Comparison of ENCODE assay signal across 8 cellular contexts in genomic region chr9:131678499-131679111, GRCh38.
DNase-seq lines count a peak whose midpoint lies in the region; ATAC-seq and TF ChIP-seq lines count a peak whose summit lies in the region.

No MANE protein-coding gene starts in this region.

- DNase-seq in 8988T (peak; percentile 78), fibroblast of lung (ENCODE audit: low read depth in 2 of 2) (peak; percentile 96 to 98), testis (peak; percentile 53)
- DNase-seq in activated T-cell treated with anti-CD3 and anti-CD28 coated beads, Interleukin-2, amount 50 U/mL, for 24 hours, result peak; percentile 80

- no peaks in the 10 kb centered on the region for H3K27me3 ChIP-seq in OCI-LY3 (ENCODE audit: low read depth, low read length)
- no peaks in the 10 kb centered on the region for H3K27me3 ChIP-seq in fibroblast of lung (ENCODE audit: control insufficient read depth, insufficient read depth, low read length)
- H3K27me3 ChIP-seq in neutrophil, result no peaks in the 10 kb centered on the region
- H3K27me3 ChIP-seq in testis, result no peaks in the 10 kb centered on the region

- peaks cover 22% of the 10 kb centered on the region for H3K36me3 Mint-ChIP-seq in activated T-cell treated with anti-CD3 and anti-CD28 coated beads, Interleukin-2, amount 50 U/mL, for 24 hours (ENCODE audit: low read depth)

- peak overlapping the region; percentile 93 for H3K27ac ChIP-seq in OCI-LY3 (ENCODE audit: low read length)
- peak overlapping the region; percentile 77 for H3K27ac ChIP-seq in fibroblast of lung (ENCODE audit: insufficient read depth, low read length)
- peak overlapping the region; percentile 32 for H3K27ac ChIP-seq in neutrophil
- peak overlapping the region; percentile 77 to 90 for H3K27ac ChIP-seq in testis

- H3K9ac ChIP-seq in OCI-LY3 (ENCODE audit: low read length), result peak overlapping the region; percentile 90
- H3K9ac ChIP-seq in fibroblast of lung (ENCODE audit: insufficient read depth, low read length), result no peak overlapping the region

- intact Hi-C loops in testis (cut with DNase I; ENCODE audit: low total_unique reads), result no loop called here

- H3K27me3 Mint-ChIP-seq in activated T-cell treated with anti-CD3 and anti-CD28 coated beads, Interleukin-2, amount 50 U/mL, for 24 hours, result no peaks in the 10 kb centered on the region

- H3K36me3 ChIP-seq in OCI-LY3 (replicated peaks; ENCODE audit: low read depth, low read length) (peaks cover 28% of the 10 kb centered on the region), fibroblast of lung (ENCODE audit: control insufficient read depth, insufficient read depth, low read length) (no peaks in the 10 kb centered on the region), neutrophil (no peaks in the 10 kb centered on the region), testis (ENCODE audit: low read depth, missing control alignments) (no peaks in the 10 kb centered on the region)

- peak overlapping the region; percentile 54 for H3K4me3 Mint-ChIP-seq in activated T-cell treated with anti-CD3 and anti-CD28 coated beads, Interleukin-2, amount 50 U/mL, for 24 hours

- H3K4me2 ChIP-seq in OCI-LY3 (ENCODE audit: low read length) (peak overlapping the region; percentile 92), fibroblast of lung (ENCODE audit: extremely low read depth, insufficient read depth, low read length) (peak overlapping the region; percentile 88)

- 42 to 52% methylated on average over 4 to 5 of the region's 5 CpGs for WGBS in testis, 2 donors

- no peak for TF ChIP-seq POLR2A in testis (IDR thresholded peaks at IDR 0.05)

- H3K4me1 Mint-ChIP-seq in activated T-cell treated with anti-CD3 and anti-CD28 coated beads, Interleukin-2, amount 50 U/mL, for 24 hours (ENCODE audit: low read depth), result peaks cover 96% of the 10 kb centered on the region

- peak overlapping the region; percentile 95 for H3K27ac Mint-ChIP-seq in activated T-cell treated with anti-CD3 and anti-CD28 coated beads, Interleukin-2, amount 50 U/mL, for 24 hours

- H3K4me3 ChIP-seq in OCI-LY3 (ENCODE audit: low read length) (peak overlapping the region; percentile 76), fibroblast of lung (replicated peaks in 1 of 4; ENCODE audit: control extremely low read depth in 1 of 4, insufficient read depth in 1 of 4, low read depth in 3 of 4, low read length in 4 of 4) (no peak overlapping the region), neutrophil (ENCODE audit: low read depth in 1 of 2, low read length in 1 of 2) (no peak overlapping the region), testis (no peak overlapping the region)

- H3K9me3 ChIP-seq in OCI-LY3 (ENCODE audit: insufficient read depth, low read length), result no peaks in the 10 kb centered on the region
- no peaks in the 10 kb centered on the region for H3K9me3 ChIP-seq in fibroblast of lung (ENCODE audit: control insufficient read depth, insufficient read depth, low read depth, low read length)
- no peaks in the 10 kb centered on the region for H3K9me3 ChIP-seq in neutrophil
- no peaks in the 10 kb centered on the region for H3K9me3 ChIP-seq in testis

- H4K20me1 ChIP-seq in OCI-LY3 (ENCODE audit: insufficient read depth, low read length), result peaks cover 39% of the 10 kb centered on the region
- no peaks in the 10 kb centered on the region for H4K20me1 ChIP-seq in fibroblast of lung (ENCODE audit: control insufficient read depth, extremely low read depth, insufficient read depth, low read length)

- ATAC-seq in GM18868 (IDR thresholded peaks at IDR 0.05; ENCODE audit: unreplicated experiment) (peak; percentile 94), HG03066 (IDR thresholded peaks at IDR 0.05; ENCODE audit: low read depth, unreplicated experiment) (peak; percentile 70)

- H2AFZ ChIP-seq in OCI-LY3 (ENCODE audit: low read depth, low read length), result no peak overlapping the region
- no peak overlapping the region for H2AFZ ChIP-seq in fibroblast of lung (ENCODE audit: low read length)

- H3K4me1 ChIP-seq in OCI-LY3 (ENCODE audit: low read length), result peaks cover 67% of the 10 kb centered on the region
- H3K4me1 ChIP-seq in fibroblast of lung (ENCODE audit: control insufficient read depth, extremely low read depth, insufficient read depth, low read length), result peaks cover 33% of the 10 kb centered on the region
- H3K4me1 ChIP-seq in neutrophil (ENCODE audit: control insufficient read depth in 1 of 2, insufficient read depth in 1 of 2, low read depth in 1 of 2, low read length in 1 of 2), result peaks cover 4 to 11% of the 10 kb centered on the region in 2 experiments
- peaks cover 48% of the 10 kb centered on the region for H3K4me1 ChIP-seq in testis

- H3K79me2 ChIP-seq in OCI-LY3 (ENCODE audit: low read length) (peaks cover 99% of the 10 kb centered on the region), fibroblast of lung (ENCODE audit: control insufficient read depth, insufficient read depth, low read length) (peaks cover 15% of the 10 kb centered on the region)

- no peak for TF ChIP-seq CTCF in OCI-LY3 (IDR thresholded peaks at IDR 0.05; ENCODE audit: low read depth, low read length)
- TF ChIP-seq CTCF in fibroblast of lung (conservative IDR thresholded peaks at IDR 0.05 in 1 of 2, IDR thresholded peaks at IDR 0.05 in 1 of 2; ENCODE audit: low read depth in 1 of 2, low read length in 2 of 2), result no peak
- no peak for TF ChIP-seq CTCF in neutrophil (IDR thresholded peaks at IDR 0.05)
- TF ChIP-seq CTCF in testis (IDR thresholded peaks at IDR 0.05), result no peak

- H3K9me3 Mint-ChIP-seq in activated T-cell treated with anti-CD3 and anti-CD28 coated beads, Interleukin-2, amount 50 U/mL, for 24 hours, result no peaks in the 10 kb centered on the region

Comparison
In these comparisons a context has a peak if more than half of its experiments do, and no peak if none do; other contexts are left out.
1. H3K27ac ChIP-seq: peak in every context shown above with its lines; median percentile 93 in OCI-LY3; 84 in testis; 77 in fibroblast of lung; 32 in neutrophil.